Comparison of ENCODE assay signal across 18 cellular contexts in the genomic region with DNA sequence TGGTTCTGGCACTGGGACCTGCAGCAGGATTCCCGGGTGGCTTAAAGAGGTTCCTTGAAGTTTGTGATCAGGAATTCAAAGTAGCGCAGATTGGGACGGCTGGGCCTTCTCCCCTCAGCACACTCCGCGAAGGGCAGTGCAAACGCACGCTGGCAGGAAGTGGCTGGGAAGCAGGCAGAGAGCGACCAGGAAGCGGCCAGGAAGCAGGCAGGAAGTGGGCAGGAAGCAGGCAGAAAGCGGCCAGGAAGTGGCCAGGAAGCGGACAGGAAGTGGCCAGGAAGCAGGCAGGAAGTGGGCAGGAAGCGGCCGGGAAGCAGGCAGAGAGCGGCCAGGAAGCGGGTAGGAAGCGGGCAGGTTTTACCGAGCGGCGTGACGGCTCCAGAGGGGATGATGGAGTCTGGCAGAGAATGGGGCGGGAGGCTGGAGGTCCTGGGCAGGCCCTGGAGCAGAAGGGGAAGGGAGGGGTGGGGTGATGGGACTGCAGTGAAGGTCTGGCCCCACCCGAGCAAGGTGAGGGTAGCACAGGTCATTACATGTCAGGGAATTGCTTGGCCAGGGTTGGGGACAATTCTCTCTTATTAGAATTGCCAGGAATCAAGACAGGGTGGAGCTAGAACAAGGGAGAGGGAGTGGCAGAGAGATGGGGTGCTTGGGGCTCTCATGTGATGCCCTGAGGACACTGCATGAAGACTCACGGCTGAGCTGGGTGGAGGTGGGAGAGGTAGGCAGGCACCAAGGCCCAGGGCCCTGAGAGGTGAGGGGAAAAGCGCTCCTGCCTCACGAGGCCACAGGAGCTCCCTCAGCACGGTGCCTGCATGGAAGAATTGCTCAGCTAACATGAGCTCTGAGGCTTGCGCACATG. TPM values are rescaled to one million over a fixed set of nuclear protein-coding genes. Genes with fewer than 3 reads are reported as not detected.
DNase-seq lines count a peak whose midpoint lies in the region; ATAC-seq, FAIRE-seq and TF ChIP-seq lines count a peak whose summit lies in the region.
"Had no signal": no experiment of that assay in that cellular context is flagged by ENCODE, and none has a peak within 500 bp of the region (broad histone marks: within the 10 kb centered on the region; RNA-seq: fewer than 3 reads in every experiment).

No MANE protein-coding gene starts in this region.

- H3K4me1 ChIP-seq in Caco-2 (peaks cover 18% of the 10 kb centered on the region), kidney (ENCODE audit: control insufficient read depth in 1 of 2, insufficient read depth in 1 of 2, low read depth in 1 of 2, low read length in 2 of 2) (peaks cover 0 to 21% of the 10 kb centered on the region in 2 donors)
- H3K4me1 ChIP-seq: colonic mucosa had no signal

- H3K9ac ChIP-seq in kidney (ENCODE audit: low read length in 2 of 2): no peak overlapping the region
- H3K9ac ChIP-seq: KMS-11 had no signal

- H3K9me3 ChIP-seq in Caco-2: no peaks in the 10 kb centered on the region
- H3K9me3 ChIP-seq in kidney (ENCODE audit: control insufficient read depth in 1 of 2, low read length in 2 of 2): no peaks in the 10 kb centered on the region
- H3K9me3 ChIP-seq: colonic mucosa, heart right ventricle had no signal

- H3K36me3 Mint-ChIP-seq in Caco-2 (ENCODE audit: insufficient read depth, unreplicated experiment): no peaks in the 10 kb centered on the region
- H3K36me3 Mint-ChIP-seq in activated naive CD8-positive, alpha-beta T cell treated with anti-CD3 and anti-CD28 coated beads, Interleukin-2, amount 10 ng/mL, durations not matched to agents 7 days and 5 days: peaks cover 5% of the 10 kb centered on the region
- H3K36me3 Mint-ChIP-seq in natural killer cell treated with Interleukin-12 subunit alpha and Interleukin-12 subunit beta and Interleukin-15 and Interleukin-18, amount 100 ng/mL, for 72 hours: no peaks in the 10 kb centered on the region

- intact Hi-C loops in Caco-2 (cut with micrococcal nuclease; ENCODE audit: unreplicated experiment) (no loop called here), kidney (cut with DNase I) (no loop called here)

- no peak for ATAC-seq in activated naive CD8-positive, alpha-beta T cell treated with anti-CD3 and anti-CD28 coated beads, Interleukin-2, amount 10 ng/mL, durations not matched to agents 7 days and 5 days (ENCODE audit: low read depth)
- ATAC-seq in natural killer cell treated with Interleukin-12 subunit alpha and Interleukin-12 subunit beta and Interleukin-15 and Interleukin-18, amount 100 ng/mL, for 72 hours: no peak
- no peak for ATAC-seq in GM21528 (IDR thresholded peaks at IDR 0.05; ENCODE audit: low FRiP score, unreplicated experiment)
- ATAC-seq: sciatic nerve; stimulated activated naive CD8-positive, alpha-beta T cell treated with anti-CD3 and anti-CD28 coated beads, Interleukin-15, Interleukin-2, amounts not matched to agents 100 U/mL and 50 U/mL, for 24 hours had no signal

- CTCF ChIA-PET in Caco-2 (lab: Charles Lee) (no interaction called here), RWPE1 (lab: Yijun Ruan, JAX) (interaction anchor here (1.0 kb wide), 1 partner anchor 25 kb away, joined by 3 read pairs; no protein-coding TSS in a partner anchor)

- H3K36me3 ChIP-seq in Caco-2 (ENCODE audit: control insufficient read depth, insufficient read depth, low read length) (no peaks in the 10 kb centered on the region), kidney (ENCODE audit: control insufficient read depth in 1 of 2, insufficient read depth in 2 of 2, low read length in 2 of 2) (no peaks in the 10 kb centered on the region)
- H3K36me3 ChIP-seq: colonic mucosa, heart right ventricle had no signal

- peak overlapping the region; percentile 79 for H3K27ac Mint-ChIP-seq in Caco-2 (ENCODE audit: unreplicated experiment)
- peak overlapping the region; percentile 83 for H3K27ac Mint-ChIP-seq in activated naive CD8-positive, alpha-beta T cell treated with anti-CD3 and anti-CD28 coated beads, Interleukin-2, amount 10 ng/mL, durations not matched to agents 7 days and 5 days
- H3K27ac Mint-ChIP-seq in natural killer cell treated with Interleukin-12 subunit alpha and Interleukin-12 subunit beta and Interleukin-15 and Interleukin-18, amount 100 ng/mL, for 72 hours: peak overlapping the region; percentile 78 to 82

- H3K4me1 Mint-ChIP-seq in Caco-2 (ENCODE audit: low read depth, unreplicated experiment): peaks cover 19% of the 10 kb centered on the region
- peaks cover 4% of the 10 kb centered on the region for H3K4me1 Mint-ChIP-seq in activated naive CD8-positive, alpha-beta T cell treated with anti-CD3 and anti-CD28 coated beads, Interleukin-2, amount 10 ng/mL, durations not matched to agents 7 days and 5 days
- H3K4me1 Mint-ChIP-seq in natural killer cell treated with Interleukin-12 subunit alpha and Interleukin-12 subunit beta and Interleukin-15 and Interleukin-18, amount 100 ng/mL, for 72 hours (ENCODE audit: low read depth in 2 of 2): peaks cover 11 to 13% of the 10 kb centered on the region in 2 donors

- no peak for FAIRE-seq in kidney (lab: Jason Lieb, UNC)
- FAIRE-seq: H54 had no signal

- H3K4me3 Mint-ChIP-seq in Caco-2 (ENCODE audit: unreplicated experiment): no peak overlapping the region
- H3K4me3 Mint-ChIP-seq in activated naive CD8-positive, alpha-beta T cell treated with anti-CD3 and anti-CD28 coated beads, Interleukin-2, amount 10 ng/mL, durations not matched to agents 7 days and 5 days: peak overlapping the region; percentile 47
- peak overlapping the region; percentile 58 for H3K4me3 Mint-ChIP-seq in natural killer cell treated with Interleukin-12 subunit alpha and Interleukin-12 subunit beta and Interleukin-15 and Interleukin-18, amount 100 ng/mL, for 72 hours

- DNase-seq in Caco-2 (no peak), RWPE1 (ENCODE audit: low spot score) (no peak), SW480 (ENCODE audit: low spot score) (no peak), kidney (no peak)
- DNase-seq in activated naive CD8-positive, alpha-beta T cell treated with anti-CD3 and anti-CD28 coated beads, Interleukin-2, amount 10 ng/mL, durations not matched to agents 7 days and 5 days: no peak
- no peak for DNase-seq in natural killer cell treated with Interleukin-12 subunit alpha and Interleukin-12 subunit beta and Interleukin-15 and Interleukin-18, amount 100 ng/mL, for 72 hours (ENCODE audit: low spot score)
- DNase-seq: activated CD4-positive, CD25-positive, alpha-beta regulatory T cell treated with anti-CD3 and anti-CD28 coated beads, Interleukin-2, amount 50 U/mL, for 72 hours; colonic mucosa; COR-L47; heart right ventricle; NCI-H1436 treated with DMSO at 0.1 percent for 48 hours; NCI-H510A treated with DMSO at 0.1 percent for 48 hours; stimulated activated naive CD8-positive, alpha-beta T cell treated with anti-CD3 and anti-CD28 coated beads, Interleukin-15, Interleukin-2, amounts not matched to agents 100 U/mL and 50 U/mL, for 24 hours; SW 1271 had no signal

- no peak for TF ChIP-seq CTCF in Caco-2 (IDR thresholded peaks at IDR 0.05; ENCODE audit: insufficient read depth in 1 of 2, low read depth in 1 of 2, low read length in 1 of 2, severe bottlenecking in 1 of 2, unreplicated experiment in 1 of 2)
- TF ChIP-seq CTCF in RWPE1 (conservative IDR thresholded peaks at IDR 0.05; ENCODE audit: low read depth): no peak
- TF ChIP-seq CTCF in kidney (IDR thresholded peaks at IDR 0.05; ENCODE audit: borderline replicate concordance, extremely low read depth, insufficient read depth): no peak

- H3K9me3 Mint-ChIP-seq in Caco-2 (ENCODE audit: unreplicated experiment): no peaks in the 10 kb centered on the region
- H3K9me3 Mint-ChIP-seq in activated naive CD8-positive, alpha-beta T cell treated with anti-CD3 and anti-CD28 coated beads, Interleukin-2, amount 10 ng/mL, durations not matched to agents 7 days and 5 days: peaks cover 2% of the 10 kb centered on the region
- peaks cover 3% of the 10 kb centered on the region for H3K9me3 Mint-ChIP-seq in natural killer cell treated with Interleukin-12 subunit alpha and Interleukin-12 subunit beta and Interleukin-15 and Interleukin-18, amount 100 ng/mL, for 72 hours

- no peaks in the 10 kb centered on the region for H3K27me3 ChIP-seq in Caco-2 (replicated peaks; ENCODE audit: control insufficient read depth, insufficient read depth, low read length)

- POLR2A ChIA-PET in Caco-2 (lab: Charles Lee): no interaction called here
- POLR2A ChIA-PET in RWPE1 (lab: Yijun Ruan, JAX; ENCODE audit: low non-redundant PET): no interaction called here
- POLR2A ChIA-PET in activated naive CD8-positive, alpha-beta T cell treated with anti-CD3 and anti-CD28 coated beads, Interleukin-2, amount 10 ng/mL, durations not matched to agents 7 days and 5 days (lab: Charles Lee): no interaction called here

- H3K27me3 Mint-ChIP-seq in Caco-2 (ENCODE audit: insufficient read depth, unreplicated experiment): no peaks in the 10 kb centered on the region
- no peaks in the 10 kb centered on the region for H3K27me3 Mint-ChIP-seq in activated naive CD8-positive, alpha-beta T cell treated with anti-CD3 and anti-CD28 coated beads, Interleukin-2, amount 10 ng/mL, durations not matched to agents 7 days and 5 days
- H3K27me3 Mint-ChIP-seq in natural killer cell treated with Interleukin-12 subunit alpha and Interleukin-12 subunit beta and Interleukin-15 and Interleukin-18, amount 100 ng/mL, for 72 hours: no peaks in the 10 kb centered on the region

- no peak overlapping the region for H3K4me3 ChIP-seq in Caco-2 (ENCODE audit: low read depth, low read length)
- H3K4me3 ChIP-seq in kidney (ENCODE audit: low read length in 2 of 2): no peak overlapping the region
- H3K4me3 ChIP-seq: colonic mucosa, heart right ventricle had no signal

- peak overlapping the region; percentile 61 for H3K27ac ChIP-seq in RWPE1
- peak overlapping the region in 1 of 2 donors; percentile 11 for H3K27ac ChIP-seq in kidney (ENCODE audit: low read depth in 2 of 2, low read length in 2 of 2)
- H3K27ac ChIP-seq: colonic mucosa, KMS-11 had no signal

- BruUV-seq in Caco-2 (replicated peaks; lab: Mats Ljungman, UMichigan): no TSS peak

RNA-seq across cellular contexts. Expression of a gene that starts 3.4 kb away (rescaled TPM):
- 7.8 and 8.1 TPM in 2 replicates for total RNA-seq in Caco-2 (2022)
- not detected for total RNA-seq in activated naive CD8-positive, alpha-beta T cell treated with anti-CD3 and anti-CD28 coated beads, Interleukin-2, amount 10 ng/mL, durations not matched to agents 7 days and 5 days
- total RNA-seq in natural killer cell treated with Interleukin-12 subunit alpha and Interleukin-12 subunit beta and Interleukin-15 and Interleukin-18, amount 100 ng/mL, for 72 hours: not detected
- total RNA-seq in kidney: 24.2 TPM
- polyA plus RNA-seq in kidney (ENCODE audit: insufficient read depth, low read depth, low replicate concordance): 433 TPM
- total RNA-seq: heart right ventricle, sciatic nerve had no signal

RNA-seq across cellular contexts. Expression of a gene that starts 40.7 kb away (rescaled TPM):
- total RNA-seq in Caco-2 (2022) (150 and 159 TPM in 2 replicates), kidney (96.1 TPM)
- 10 to 100 TPM; 88.1 to 96.3 TPM for total RNA-seq in activated naive CD8-positive, alpha-beta T cell treated with anti-CD3 and anti-CD28 coated beads, Interleukin-2, amount 10 ng/mL, durations not matched to agents 7 days and 5 days
- total RNA-seq in natural killer cell treated with Interleukin-12 subunit alpha and Interleukin-12 subunit beta and Interleukin-15 and Interleukin-18, amount 100 ng/mL, for 72 hours: 100 to 1,000 TPM in 1 of 2 donors, 10 to 100 TPM in 1; 92.8 to 146 TPM
- 71.3 TPM for polyA plus RNA-seq in kidney (ENCODE audit: insufficient read depth, low read depth, low replicate concordance)

RNA-seq across cellular contexts. Expression of a gene that starts 40.8 kb away (rescaled TPM):
- total RNA-seq in Caco-2 (2022) (19.7 and 29.1 TPM in 2 replicates), kidney (16.3 TPM)
- 10 to 100 TPM in 1 of 2 experiments, 1 to 10 TPM in 1; 9.8 to 11.6 TPM for total RNA-seq in activated naive CD8-positive, alpha-beta T cell treated with anti-CD3 and anti-CD28 coated beads, Interleukin-2, amount 10 ng/mL, durations not matched to agents 7 days and 5 days
- 10 to 100 TPM in 1 of 2 donors, 1 to 10 TPM in 1; 9.3 to 19.1 TPM for total RNA-seq in natural killer cell treated with Interleukin-12 subunit alpha and Interleukin-12 subunit beta and Interleukin-15 and Interleukin-18, amount 100 ng/mL, for 72 hours
- 13.4 TPM for polyA plus RNA-seq in kidney (ENCODE audit: insufficient read depth, low read depth, low replicate concordance)

RNA-seq across cellular contexts. Expression of a gene that starts 41.2 kb away (rescaled TPM):
- total RNA-seq in Caco-2 (2022): 40.4 and 50.0 TPM in 2 replicates
- total RNA-seq in activated naive CD8-positive, alpha-beta T cell treated with anti-CD3 and anti-CD28 coated beads, Interleukin-2, amount 10 ng/mL, durations not matched to agents 7 days and 5 days: 1 to 10 TPM; 3.9 to 4.3 TPM
- 1 to 10 TPM in 1 of 2 donors, under 1 TPM in 1; 0.81 to 4.2 TPM for total RNA-seq in natural killer cell treated with Interleukin-12 subunit alpha and Interleukin-12 subunit beta and Interleukin-15 and Interleukin-18, amount 100 ng/mL, for 72 hours
- total RNA-seq in kidney: 13.7 TPM
- polyA plus RNA-seq in kidney (ENCODE audit: insufficient read depth, low read depth, low replicate concordance): 1.5 TPM
- total RNA-seq: sciatic nerve had no signal

RNA-seq across cellular contexts. Expression of a gene that starts 56.3 kb away (rescaled TPM):
- total RNA-seq in Caco-2 (2022) (2,846 and 2,897 TPM in 2 replicates), kidney (1,694 TPM)
- 1,000 to 10,000 TPM; 2,631 to 2,711 TPM for total RNA-seq in activated naive CD8-positive, alpha-beta T cell treated with anti-CD3 and anti-CD28 coated beads, Interleukin-2, amount 10 ng/mL, durations not matched to agents 7 days and 5 days
- 1,000 to 10,000 TPM; 1,294 to 1,944 TPM for total RNA-seq in natural killer cell treated with Interleukin-12 subunit alpha and Interleukin-12 subunit beta and Interleukin-15 and Interleukin-18, amount 100 ng/mL, for 72 hours
- polyA plus RNA-seq in kidney (ENCODE audit: insufficient read depth, low read depth, low replicate concordance): 3,146 TPM
